In genomic region chr10:22280078-22280477, GRCh38 we compare ENCODE assay signal across 19 cellular contexts. TPM values are rescaled to one million over a fixed set of nuclear protein-coding genes. Genes with fewer than 3 reads are reported as not detected.
DNase-seq lines count a peak whose midpoint lies in the region; ATAC-seq and TF ChIP-seq lines count a peak whose summit lies in the region.
"Had no signal": no experiment of that assay in that cellular context is flagged by ENCODE, and none has a peak within 500 bp of the region (broad histone marks: within the 10 kb centered on the region; RNA-seq: fewer than 3 reads in every experiment).

No MANE protein-coding gene starts in this region.

- H3K36me3 ChIP-seq in A673 (ENCODE audit: insufficient read depth, low read length, poor library complexity, severe bottlenecking) (no peaks in the 10 kb centered on the region), H7 (replicated peaks; ENCODE audit: control insufficient read depth, insufficient read depth, low read length) (no peaks in the 10 kb centered on the region), HUES6 (ENCODE audit: control insufficient read depth, insufficient read depth, low read length) (no peaks in the 10 kb centered on the region), endodermal cell (ENCODE audit: control insufficient read depth, insufficient read depth, low read length) (no peaks in the 10 kb centered on the region)
- H3K36me3 ChIP-seq: BLaER1 treated with 17β-estradiol and CSF1 and Interleukin-3, amounts not matched to agents 10 nM and 100 nM had no signal

- H3K27ac ChIP-seq in A673 (ENCODE audit: low read depth, low read length, poor library complexity, severe bottlenecking) (no peak overlapping the region), HUES6 (ENCODE audit: low read depth, low read length) (no peak overlapping the region), endodermal cell (ENCODE audit: low read depth, low read length) (no peak overlapping the region), RWPE1 (no peak overlapping the region)
- H3K27ac ChIP-seq: BLaER1 treated with 17β-estradiol and CSF1 and Interleukin-3, amounts not matched to agents 10 nM and 100 nM; HL-60; KMS-11 had no signal

- H3K4me1 Mint-ChIP-seq in endodermal cell: peaks cover 22% of the 10 kb centered on the region
- H3K4me1 Mint-ChIP-seq: CD4-positive, CD25-positive, alpha-beta regulatory T cell had no signal

- H3K27me3 Mint-ChIP-seq in endodermal cell (ENCODE audit: insufficient read depth): peaks cover 2% of the 10 kb centered on the region

- H3K27me3 ChIP-seq in A673 (replicated peaks; ENCODE audit: insufficient read depth, low read depth, low read length, poor library complexity): no peaks in the 10 kb centered on the region
- H3K27me3 ChIP-seq in H7 (ENCODE audit: control insufficient read depth, insufficient read depth, low read length): no peaks in the 10 kb centered on the region
- no peaks in the 10 kb centered on the region for H3K27me3 ChIP-seq in HUES6 (ENCODE audit: control insufficient read depth, insufficient read depth, low read length)
- no peaks in the 10 kb centered on the region for H3K27me3 ChIP-seq in endodermal cell (ENCODE audit: control insufficient read depth, insufficient read depth, low read length, poor library complexity, severe bottlenecking)
- H3K27me3 ChIP-seq: BLaER1 treated with 17β-estradiol and CSF1 and Interleukin-3, amounts not matched to agents 10 nM and 100 nM had no signal

- DNase-seq in A673 (ENCODE audit: low spot score) (peak; percentile 16), H7 (peak; percentile 43), endodermal cell (peak; percentile 80), NCI-H2081 treated with DMSO at 0.1 percent for 48 hours (lab: John Stamatoyannopoulos, UW) (no peak), RWPE1 (ENCODE audit: low spot score) (no peak)
- DNase-seq in activated CD4-positive, alpha-beta T cell treated with anti-CD3 and anti-CD28 coated beads for 4 hours: no peak
- DNase-seq: 8988T; ACHN; Calu3; CD4-positive, CD25-positive, alpha-beta regulatory T cell; DMS 273 treated with DMSO at 0.1 percent for 48 hours; DMS79; HFFc6; IMR-90 had no signal

- H3K4me1 ChIP-seq in A673 (ENCODE audit: insufficient read depth, low read length, poor library complexity, severe bottlenecking) (peaks cover 8% of the 10 kb centered on the region), HUES6 (ENCODE audit: control insufficient read depth, insufficient read depth, low read length) (peaks cover 24% of the 10 kb centered on the region), endodermal cell (ENCODE audit: control insufficient read depth, insufficient read depth, low read length) (peaks cover 4% of the 10 kb centered on the region)
- H3K4me1 ChIP-seq: BLaER1 treated with 17β-estradiol and CSF1 and Interleukin-3, amounts not matched to agents 10 nM and 100 nM had no signal

- intact Hi-C loops in A673 (cut with micrococcal nuclease; ENCODE audit: unreplicated experiment): no loop called here

- no peak overlapping the region for H3K27ac Mint-ChIP-seq in endodermal cell
- H3K27ac Mint-ChIP-seq: HFFc6 had no signal

- no peaks in the 10 kb centered on the region for H3K9me3 Mint-ChIP-seq in endodermal cell
- H3K9me3 Mint-ChIP-seq: HFFc6 had no signal

- H3K9me3 ChIP-seq in A673 (ENCODE audit: low read depth, low read length, poor library complexity, severe bottlenecking) (no peaks in the 10 kb centered on the region), HUES6 (ENCODE audit: control insufficient read depth, insufficient read depth, low read depth, low read length) (no peaks in the 10 kb centered on the region), endodermal cell (ENCODE audit: control insufficient read depth, low read length) (no peaks in the 10 kb centered on the region)
- H3K9me3 ChIP-seq: BLaER1 treated with 17β-estradiol and CSF1 and Interleukin-3, amounts not matched to agents 10 nM and 100 nM had no signal

- CTCF ChIA-PET in A673 (lab: Charles Lee): no interaction called here
- CTCF ChIA-PET in RWPE1 (lab: Yijun Ruan, JAX): no interaction called here

- ATAC-seq in GM21786 (IDR thresholded peaks at IDR 0.05; ENCODE audit: unreplicated experiment): no peak

- WGBS in endodermal cell (ENCODE audit: insufficient coverage in 1 of 2, insufficient read length in 1 of 2), 2 experiments: 41 to 42% methylated on average over 6 of the region's 6 CpGs

- H3K4me3 Mint-ChIP-seq in endodermal cell: peak overlapping the region; percentile 21
- H3K4me3 Mint-ChIP-seq: CD4-positive, CD25-positive, alpha-beta regulatory T cell; HFFc6 had no signal

- no peak for TF ChIP-seq CTCF in A673 (conservative IDR thresholded peaks at IDR 0.05; ENCODE audit: low read depth, low read length)
- TF ChIP-seq CTCF in endodermal cell (conservative IDR thresholded peaks at IDR 0.05): no peak
- no peak for TF ChIP-seq CTCF in RWPE1 (conservative IDR thresholded peaks at IDR 0.05; ENCODE audit: low read depth)

- POLR2A ChIA-PET in A673 (lab: Charles Lee; ENCODE audit: low non-redundant PET) (interaction anchor here (0.7 kb wide), 1 partner anchor 43 kb away, joined by 14 read pairs; no protein-coding TSS in a partner anchor), RWPE1 (lab: Yijun Ruan, JAX; ENCODE audit: low non-redundant PET) (no interaction called here)

- no peak overlapping the region for H3K4me3 ChIP-seq in A673 (ENCODE audit: low read depth, low read length, poor library complexity, severe bottlenecking)
- H3K4me3 ChIP-seq in H7 (ENCODE audit: insufficient read depth, low read depth, low read length): no peak overlapping the region
- peak overlapping the region; percentile 11; the same call in 1 of the 2 replicates for H3K4me3 ChIP-seq in HUES6 (ENCODE audit: low read depth, low read length)
- H3K4me3 ChIP-seq in endodermal cell (ENCODE audit: low read length): no peak overlapping the region
- H3K4me3 ChIP-seq: BLaER1 treated with 17β-estradiol and CSF1 and Interleukin-3, amounts not matched to agents 10 nM and 100 nM had no signal

- H3K9ac ChIP-seq in HUES6 (ENCODE audit: low read length) (no peak overlapping the region), endodermal cell (ENCODE audit: extremely low read depth, low read length, poor library complexity, severe bottlenecking) (no peak overlapping the region)
- H3K9ac ChIP-seq: BLaER1 treated with 17β-estradiol and CSF1 and Interleukin-3, amounts not matched to agents 10 nM and 100 nM; KMS-11 had no signal

- no peaks in the 10 kb centered on the region for H3K36me3 Mint-ChIP-seq in endodermal cell (ENCODE audit: low read depth)
- H3K36me3 Mint-ChIP-seq: CD4-positive, CD25-positive, alpha-beta regulatory T cell had no signal

- no TSS peak for BruUV-seq in A673 (replicated peaks; lab: Mats Ljungman, UMichigan)

RNA-seq across cellular contexts. Expression of gene COMMD3, which starts 36.1 kb away (rescaled TPM):
- total RNA-seq in A673 (2021) (66.0 and 72.6 TPM in 2 replicates), endodermal cell (10 to 100 TPM; 10.4 to 14.9 TPM)
- 1.1 and 1.8 TPM in 2 replicates for total RNA-seq in H7 (2014; rRNA removed; shearing (Covaris generic))
- 30.4 TPM for polyA plus RNA-seq in endodermal cell (2013, experiment 1 of 2)
- 22.6 TPM for polyA plus RNA-seq in endodermal cell (2013, experiment 2 of 2)

RNA-seq across cellular contexts. Expression of gene BMI1, which starts 40.8 kb away (rescaled TPM):
- 65.3 and 85.2 TPM in 2 replicates for total RNA-seq in A673 (2021)
- 1.3 and 4.1 TPM in 2 replicates for total RNA-seq in H7 (2014; rRNA removed; shearing (Covaris generic))
- total RNA-seq in endodermal cell: 10 to 100 TPM; 12.2 to 15.5 TPM
- 37.9 TPM for polyA plus RNA-seq in endodermal cell (2013, experiment 1 of 2)
- polyA plus RNA-seq in endodermal cell (2013, experiment 2 of 2): 31.3 TPM

Comparison
In these comparisons a context has a peak if more than half of its experiments do, and no peak if none do; other contexts are left out.
1. DNase-seq: peak in A673 (single experiment), H7 (single experiment) and endodermal cell (single experiment); none in NCI-H2081 treated with DMSO at 0.1 percent for 48 hours (single experiment), activated CD4-positive, alpha-beta T cell treated with anti-CD3 and anti-CD28 coated beads for 4 hours (0 of 2) and RWPE1 (single experiment).